ENCODE assay signal across 17 cellular contexts in the genomic region with DNA sequence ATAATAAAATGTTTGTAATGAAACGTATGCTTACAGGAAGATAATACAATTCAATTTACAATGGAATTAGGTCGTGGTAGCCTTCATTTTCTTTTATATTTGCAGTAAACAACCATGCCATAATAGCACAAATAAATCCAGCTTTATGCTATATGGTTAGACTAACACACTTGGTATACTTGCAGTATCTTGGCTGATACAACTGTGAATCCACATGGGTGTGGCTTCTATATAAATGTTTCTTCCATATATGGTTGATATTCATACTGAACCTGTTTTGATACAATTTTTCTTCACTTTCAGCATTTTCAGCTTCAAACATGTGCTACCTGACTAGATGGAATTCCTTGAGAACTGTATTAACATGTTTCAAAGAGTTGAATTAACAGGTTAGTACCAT. TPM values are rescaled to one million over a fixed set of nuclear protein-coding genes. Genes with fewer than 3 reads are reported as not detected.
DNase-seq lines count a peak whose midpoint lies in the region; ATAC-seq and TF ChIP-seq lines count a peak whose summit lies in the region.
"Had no signal": no experiment of that assay in that cellular context is flagged by ENCODE, and none has a peak within 500 bp of the region (broad histone marks: within the 10 kb centered on the region; RNA-seq: fewer than 3 reads in every experiment).

No MANE protein-coding gene starts in this region.

- H3K4me2 ChIP-seq in PC-3 (ENCODE audit: low read length): no peak overlapping the region
- H3K4me2 ChIP-seq: A549, KMS-11 had no signal

- peak; percentile 72 for ATAC-seq in PC-3
- ATAC-seq in left colon: peak; percentile 66

- H3K4me1 ChIP-seq in left ventricle myocardium inferior: peaks cover 30% of the 10 kb centered on the region
- H3K4me1 ChIP-seq in right atrium auricular region: peaks cover 0 to 10% of the 10 kb centered on the region in 2 donors
- peaks cover 7% of the 10 kb centered on the region; the same call in 1 of the 2 replicates for H3K4me1 ChIP-seq in PC-3 (ENCODE audit: insufficient read depth, low read length)
- peaks cover 0 to 14% (median 0%) of the 10 kb centered on the region in 4 donors for H3K4me1 ChIP-seq in Peyer's patch

- H3K27ac ChIP-seq in left ventricle myocardium inferior (replicated peaks) (peak overlapping the region; percentile 63), right atrium auricular region (peak overlapping the region in 1 of 2 donors; percentile 2), PC-3 (ENCODE audit: low read length) (no peak overlapping the region), Peyer's patch (peak overlapping the region in 2 of 4 donors; percentile 14 to 40)
- H3K27ac ChIP-seq: A549, C4-2B, KMS-11 had no signal

- H3K27me3 ChIP-seq in left ventricle myocardium inferior (ENCODE audit: low read depth) (no peaks in the 10 kb centered on the region), right atrium auricular region (no peaks in the 10 kb centered on the region), PC-3 (ENCODE audit: low read length) (no peaks in the 10 kb centered on the region), Peyer's patch (no peaks in the 10 kb centered on the region)

- POLR2A ChIA-PET in PC-3 (lab: Charles Lee; ENCODE audit: unreplicated experiment): no interaction called here

- TF ChIP-seq CTCF in left ventricle myocardium inferior (IDR thresholded peaks at IDR 0.05; ENCODE audit: borderline replicate concordance): no peak
- no peak for TF ChIP-seq CTCF in right atrium auricular region (IDR thresholded peaks at IDR 0.05)
- TF ChIP-seq CTCF in PC-3 (conservative IDR thresholded peaks at IDR 0.05; ENCODE audit: low read depth, low read length): no peak
- TF ChIP-seq CTCF in Peyer's patch (IDR thresholded peaks at IDR 0.05): no peak

- no peaks in the 10 kb centered on the region for H4K20me1 ChIP-seq in PC-3 (ENCODE audit: low read length)

- H3K9ac ChIP-seq in PC-3 (ENCODE audit: low read length): no peak overlapping the region
- H3K9ac ChIP-seq: KMS-11 had no signal

- no peaks in the 10 kb centered on the region for H3K9me2 ChIP-seq in PC-3 (replicated peaks; ENCODE audit: low read length)

- CTCF ChIA-PET in PC-3 (lab: Charles Lee): interaction anchor here (1.1 kb wide), 1 partner anchor 18 kb away, joined by 3 read pairs; no protein-coding TSS in a partner anchor

- in situ Hi-C loops in KBM-7 (cut with MboI; ENCODE audit: low pct_unique_long_range_greater_than_20kb, low sequenced_read_pairs): no loop called here

- H3K9me3 ChIP-seq in left ventricle myocardium inferior (replicated peaks): no peaks in the 10 kb centered on the region
- no peaks in the 10 kb centered on the region for H3K9me3 ChIP-seq in right atrium auricular region
- no peaks in the 10 kb centered on the region for H3K9me3 ChIP-seq in PC-3 (ENCODE audit: low read length)
- no peaks in the 10 kb centered on the region for H3K9me3 ChIP-seq in Peyer's patch
- H3K9me3 ChIP-seq: A549 had no signal

- DNase-seq in left ventricle myocardium inferior (no peak), right atrium auricular region (ENCODE audit: low spot score) (no peak), PC-3 (no peak), left colon (no peak), Peyer's patch (no peak), DMS 273 treated with DMSO at 0.1 percent for 48 hours (lab: John Stamatoyannopoulos, UW) (no peak), KBM-7 (no peak)
- DNase-seq: COR-L47, HCEC 1CT, NCI-H1105 treated with DMSO at 0.1 percent for 48 hours, NCI-H187, NCI-H2171, NCI-H446 treated with DMSO at 0.1 percent for 48 hours, NCI-H774 had no signal

- intact Hi-C loops in left ventricle myocardium inferior (cut with micrococcal nuclease) (loop anchor here (10.0 kb wide), 1 partner anchor 586 kb away; no protein-coding TSS in a partner anchor), PC-3 (cut with micrococcal nuclease) (loop anchor here (2.0 to 5.0 kb wide), 4 partner anchors 191 to 730 kb away; no protein-coding TSS in a partner anchor), left colon (cut with DNase I, micrococcal nuclease) (loop anchor here in 1 of 2 donors (10.0 kb wide), 2 partner anchors 586 to 686 kb away; no protein-coding TSS in a partner anchor)

- no peaks in the 10 kb centered on the region for H3K79me2 ChIP-seq in PC-3 (ENCODE audit: low read length)

- no peak for TF ChIP-seq POLR2A in Peyer's patch (IDR thresholded peaks at IDR 0.05)

- no peak overlapping the region for H2AFZ ChIP-seq in PC-3 (ENCODE audit: low read length)

- no TSS peak for BruUV-seq in PC-3 (replicated peaks; lab: Mats Ljungman, UMichigan)

- no peak overlapping the region for H3K4me3 ChIP-seq in left ventricle myocardium inferior
- H3K4me3 ChIP-seq in right atrium auricular region: no peak overlapping the region
- H3K4me3 ChIP-seq in PC-3 (ENCODE audit: low read length): no peak overlapping the region
- H3K4me3 ChIP-seq in Peyer's patch: no peak overlapping the region
- H3K4me3 ChIP-seq: A549 had no signal

- H3K36me3 ChIP-seq in left ventricle myocardium inferior: no peaks in the 10 kb centered on the region
- no peaks in the 10 kb centered on the region for H3K36me3 ChIP-seq in right atrium auricular region
- no peaks in the 10 kb centered on the region for H3K36me3 ChIP-seq in PC-3 (ENCODE audit: low read depth, low read length)
- H3K36me3 ChIP-seq in Peyer's patch: no peaks in the 10 kb centered on the region

- H3F3A ChIP-seq in PC-3 (ENCODE audit: low read length, unreplicated experiment): no peaks in the 10 kb centered on the region

RNA-seq across cellular contexts. Expression of a gene that starts 20.4 kb away (rescaled TPM):
- total RNA-seq in left ventricle myocardium inferior: 34.6 TPM
- total RNA-seq in right atrium auricular region: 10 to 100 TPM; 33.1 to 38.9 TPM
- total RNA-seq in PC-3 (2014; rRNA removed): 16.5 and 19.0 TPM in 2 replicates
- 10 to 100 TPM; 52.4 to 66.8 TPM for total RNA-seq in left colon
- 10 to 100 TPM; 18.2 to 33.9 (median 27.3) TPM for total RNA-seq in Peyer's patch
